In the genomic region with DNA sequence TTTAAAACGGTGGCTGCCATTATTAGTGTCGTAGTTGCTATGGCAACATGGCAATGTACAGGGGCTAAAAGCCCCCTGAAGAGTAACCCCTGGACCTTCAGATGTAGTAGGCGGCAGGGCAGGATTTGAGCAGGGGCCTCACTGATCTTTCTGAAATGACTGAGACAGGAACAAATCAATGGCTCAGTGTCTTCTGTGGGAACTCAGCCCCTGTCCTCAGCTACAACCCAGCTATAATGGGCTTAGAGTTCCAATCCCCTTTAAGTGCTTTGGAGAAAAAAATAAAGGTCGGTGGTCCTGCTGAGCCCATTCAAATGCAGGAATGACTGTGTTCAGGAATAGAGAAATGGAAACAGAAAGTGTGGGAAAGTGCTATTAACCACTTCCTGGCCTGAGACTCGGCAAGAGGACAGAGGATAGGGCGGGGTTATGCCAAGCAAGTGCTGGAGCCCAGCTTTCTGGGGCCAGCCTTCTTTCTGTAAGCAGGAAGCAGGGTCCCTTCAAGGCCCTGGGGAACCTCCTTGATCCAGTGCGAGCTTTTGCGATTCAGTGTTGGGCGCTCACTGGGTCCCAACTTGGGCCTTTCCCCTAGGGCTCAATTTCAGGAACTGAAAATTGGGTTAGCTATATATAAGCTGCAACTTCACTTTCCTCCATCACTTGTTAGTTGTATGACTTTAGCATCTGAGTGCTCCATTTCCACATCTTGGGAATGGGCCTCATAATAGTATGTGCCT, we compare ENCODE assay signal across 1 cellular context.
TF ChIP-seq lines count a peak whose summit lies in the region.

No MANE protein-coding gene starts in this region.

TF ChIP-seq in K562, 482 proteins besides CTCF, POLR2A, EP300 and RAD21 (continued from another document):
- TF ChIP-seq, protein P1, sequence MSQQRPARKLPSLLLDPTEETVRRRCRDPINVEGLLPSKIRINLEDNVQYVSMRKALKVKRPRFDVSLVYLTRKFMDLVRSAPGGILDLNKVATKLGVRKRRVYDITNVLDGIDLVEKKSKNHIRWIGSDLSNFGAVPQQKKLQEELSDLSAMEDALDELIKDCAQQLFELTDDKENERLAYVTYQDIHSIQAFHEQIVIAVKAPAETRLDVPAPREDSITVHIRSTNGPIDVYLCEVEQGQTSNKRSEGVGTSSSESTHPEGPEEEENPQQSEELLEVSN (IDR thresholded peaks at IDR 0.05; ENCODE audit: borderline replicate concordance in 1 of 2, extremely low read depth in 1 of 2, insufficient read depth in 1 of 2, insufficient read length in 1 of 2, low read depth in 1 of 2, low read length in 1 of 2, poor library complexity in 1 of 2, severe bottlenecking in 1 of 2): no peak
- TF ChIP-seq HLTF (IDR thresholded peaks at IDR 0.05): no peak
- TF ChIP-seq DACH1 (IDR thresholded peaks at IDR 0.05; ENCODE audit: partially characterized antibody): no peak
- TF ChIP-seq, protein P2, sequence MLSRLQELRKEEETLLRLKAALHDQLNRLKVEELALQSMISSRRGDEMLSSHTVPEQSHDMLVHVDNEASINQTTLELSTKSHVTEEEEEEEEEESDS (CRISPR knock-in tag; IDR thresholded peaks at IDR 0.05): no peak
